ENCODE assay signal across 14 cellular contexts in the genomic region with DNA sequence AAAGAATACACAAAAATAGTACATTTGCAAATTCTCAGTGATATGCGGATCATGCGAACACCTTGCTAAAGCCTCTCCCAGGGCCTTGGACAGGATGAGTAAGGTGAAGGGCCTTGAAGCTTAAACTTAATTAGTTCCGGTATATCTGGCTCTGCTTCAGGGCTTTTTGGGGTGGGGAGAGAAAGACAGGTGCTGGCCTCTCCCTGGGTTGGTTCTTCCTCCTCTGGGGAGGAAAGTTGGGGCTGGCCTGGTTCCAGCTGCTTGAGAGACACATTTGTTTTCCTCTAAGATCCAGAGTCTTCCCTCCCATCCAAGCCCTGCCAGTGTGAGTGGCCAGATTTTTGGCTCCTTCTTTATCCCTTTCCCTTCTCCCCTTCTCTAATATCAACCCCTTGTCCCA.
"Had no signal": no experiment of that assay in that cellular context is flagged by ENCODE, and none has a peak within 500 bp of the region (broad histone marks: within the 10 kb centered on the region; RNA-seq: fewer than 3 reads in every experiment).

No MANE protein-coding gene starts in this region.

- H3K36me3 Mint-ChIP-seq: activated CD4-positive, alpha-beta memory T cell treated with anti-CD3 and anti-CD28 coated beads for 36 hours had no signal

- DNase-seq: activated CD4-positive, alpha-beta memory T cell treated with anti-CD3 and anti-CD28 coated beads for 36 hours; activated CD4-positive, CD25-positive, alpha-beta regulatory T cell treated with anti-CD3 and anti-CD28 coated beads, Interleukin-2, amount 50 U/mL, for 72 hours; activated CD8-positive, alpha-beta memory T cell treated with anti-CD3 and anti-CD28 coated beads, Interleukin-2, amount 50 U/mL, for 4 hours; activated naive CD4-positive, alpha-beta T cell treated with Interleukin-2 at 50 U/mL for 16 hours; effector CD8-positive, alpha-beta T cell; hippocampal formation; kidney glomerular epithelial cell; midbrain; naive B cell; retina; stimulated activated CD4-positive, alpha-beta T cell treated with anti-CD3 and anti-CD28 coated beads, Interleukin-4, amount 100 ng/mL, for 4 hours; stimulated activated naive CD8-positive, alpha-beta T cell treated with anti-CD3 and anti-CD28 coated beads, Interleukin-15, amount 100 ng/mL, for 72 hours; testis had no signal

- H3K4me3 Mint-ChIP-seq: activated CD4-positive, alpha-beta memory T cell treated with anti-CD3 and anti-CD28 coated beads for 36 hours; activated T-helper 1 cell treated with anti-CD3 and anti-CD28 coated beads, Interleukin-12 subunit alpha, Interleukin-12 subunit beta, Interleukin-2, Interleukin-4 antibody, amounts not matched to agents 30 ng/mL and 10 ng/mL and 1 ng/mL, durations not matched to agents 14 hours and 24 hours and 36 hours; naive B cell; stimulated activated naive CD8-positive, alpha-beta T cell treated with anti-CD3 and anti-CD28 coated beads, Interleukin-15, amount 100 ng/mL, for 72 hours had no signal

- H3K9me3 Mint-ChIP-seq: activated CD4-positive, alpha-beta memory T cell treated with anti-CD3 and anti-CD28 coated beads for 36 hours; activated T-helper 1 cell treated with anti-CD3 and anti-CD28 coated beads, Interleukin-12 subunit alpha, Interleukin-12 subunit beta, Interleukin-2, Interleukin-4 antibody, amounts not matched to agents 30 ng/mL and 10 ng/mL and 1 ng/mL, durations not matched to agents 14 hours and 24 hours and 36 hours; stimulated activated naive CD8-positive, alpha-beta T cell treated with anti-CD3 and anti-CD28 coated beads, Interleukin-15, amount 100 ng/mL, for 72 hours had no signal

- H3K27ac Mint-ChIP-seq: activated CD4-positive, alpha-beta memory T cell treated with anti-CD3 and anti-CD28 coated beads for 36 hours; activated T-helper 1 cell treated with anti-CD3 and anti-CD28 coated beads, Interleukin-12 subunit alpha, Interleukin-12 subunit beta, Interleukin-2, Interleukin-4 antibody, amounts not matched to agents 30 ng/mL and 10 ng/mL and 1 ng/mL, durations not matched to agents 14 hours and 24 hours and 36 hours; stimulated activated naive CD8-positive, alpha-beta T cell treated with anti-CD3 and anti-CD28 coated beads, Interleukin-15, amount 100 ng/mL, for 72 hours had no signal

- ATAC-seq: stimulated activated naive CD8-positive, alpha-beta T cell treated with anti-CD3 and anti-CD28 coated beads, Interleukin-15, amount 100 ng/mL, for 72 hours had no signal
